Comparison of ENCODE assay signal across 25 cellular contexts in genomic region chr1:3241236-3241550, GRCh38.
"Had no signal": no experiment of that assay in that cellular context is flagged by ENCODE, and none has a peak within 500 bp of the region (broad histone marks: within the 10 kb centered on the region; RNA-seq: fewer than 3 reads in every experiment).

No MANE protein-coding gene starts in this region.

- H2AFZ ChIP-seq: parathyroid adenoma had no signal

- H3K4me3 Mint-ChIP-seq: activated B cell treated with CpG ODN at 0.5 μM for 24 hours; activated CD4-positive, alpha-beta T cell treated with anti-CD3 and anti-CD28 coated beads for 36 hours; activated naive CD8-positive, alpha-beta T cell; activated T-cell treated with anti-CD3 and anti-CD28 coated beads, Interleukin-2, amount 50 U/mL, for 4 hours; natural killer cell treated with Interleukin-12 subunit alpha and Interleukin-12 subunit beta and Interleukin-15 and Interleukin-18, amount 100 ng/mL, for 72 hours; stimulated activated effector memory CD8-positive, alpha-beta T cell treated with anti-CD3 and anti-CD28 coated beads, Interleukin-12 subunit alpha, Interleukin-12 subunit beta, amount 100 ng/mL, for 72 hours; T-helper 1 cell treated with Interleukin-12 subunit alpha and Interleukin-12 subunit beta and Interleukin-4 antibody, amounts not matched to agents 30 μg/mL and 1 μg/mL, for 36 hours had no signal

- H3K4me3 ChIP-seq: skin epidermis, uterus had no signal

- H3K27ac ChIP-seq: parathyroid adenoma, skin epidermis, uterus had no signal

- FAIRE-seq: keratinocyte had no signal

- H3K27me3 Mint-ChIP-seq: activated B cell treated with CpG ODN at 0.5 μM for 24 hours; activated CD4-positive, alpha-beta T cell treated with anti-CD3 and anti-CD28 coated beads for 36 hours; activated naive CD8-positive, alpha-beta T cell; natural killer cell treated with Interleukin-12 subunit alpha and Interleukin-12 subunit beta and Interleukin-15 and Interleukin-18, amount 100 ng/mL, for 72 hours had no signal

- H3K27me3 ChIP-seq: uterus had no signal

- H3K9me3 Mint-ChIP-seq: activated B cell treated with CpG ODN at 0.5 μM for 24 hours; activated T-cell treated with anti-CD3 and anti-CD28 coated beads, Interleukin-2, amount 50 U/mL, for 4 hours; activated T-helper 2 cell treated with anti-CD3 and anti-CD28 coated beads, Interferon-gamma antibody, Interleukin-2, Interleukin-4, amounts not matched to agents 10 μg/mL and 5 μg/mL and 100 μg/mL, durations not matched to agents 14 hours and 24 hours and 36 hours; natural killer cell treated with Interleukin-12 subunit alpha and Interleukin-12 subunit beta and Interleukin-15 and Interleukin-18, amount 100 ng/mL, for 72 hours; stimulated activated effector memory CD8-positive, alpha-beta T cell treated with anti-CD3 and anti-CD28 coated beads, Interleukin-12 subunit alpha, Interleukin-12 subunit beta, amount 100 ng/mL, for 72 hours; T-helper 1 cell treated with Interleukin-12 subunit alpha and Interleukin-12 subunit beta and Interleukin-4 antibody, amounts not matched to agents 30 μg/mL and 1 μg/mL, for 36 hours had no signal

- H3K79me2 ChIP-seq: parathyroid adenoma had no signal

- DNase-seq: activated B cell treated with CpG ODN at 0.5 μM for 24 hours; activated CD4-positive, alpha-beta T cell treated with anti-CD3 and anti-CD28 coated beads for 36 hours; activated CD4-positive, alpha-beta T cell treated with anti-CD3 and anti-CD28 coated beads, Interleukin-2, amount 50 U/mL, for 4 hours; activated CD8-positive, alpha-beta memory T cell treated with anti-CD3 and anti-CD28 coated beads for 24 hours; activated CD8-positive, alpha-beta memory T cell treated with anti-CD3 and anti-CD28 coated beads, Interleukin-2, amount 50 U/mL, for 48 hours; activated naive CD4-positive, alpha-beta T cell; activated T-cell treated with anti-CD3 and anti-CD28 coated beads, Interleukin-2, amount 50 U/mL, for 4 hours; amniotic stem cell; dermis blood vessel endothelial cell; effector CD8-positive, alpha-beta T cell; erythroblast; foreskin fibroblast; midbrain; nucleus accumbens; stimulated activated CD4-positive, alpha-beta T cell treated with anti-CD3 and anti-CD28 coated beads, Interleukin-1b, Interleukin-23, amount 100 ng/mL, for 48 hours; uterus had no signal

- ATAC-seq: activated CD4-positive, alpha-beta T cell treated with anti-CD3 and anti-CD28 coated beads for 36 hours; activated T-cell treated with anti-CD3 and anti-CD28 coated beads, Interleukin-2, amount 50 U/mL, for 4 hours; left lobe of liver; natural killer cell treated with Interleukin-12 subunit alpha and Interleukin-12 subunit beta and Interleukin-15 and Interleukin-18, amount 100 ng/mL, for 72 hours; stimulated activated effector memory CD8-positive, alpha-beta T cell treated with anti-CD3 and anti-CD28 coated beads, Interleukin-12 subunit alpha, Interleukin-12 subunit beta, amount 100 ng/mL, for 72 hours had no signal

- H3K4me1 ChIP-seq: parathyroid adenoma, uterus had no signal

- H3K36me3 Mint-ChIP-seq: activated naive CD8-positive, alpha-beta T cell; natural killer cell treated with Interleukin-12 subunit alpha and Interleukin-12 subunit beta and Interleukin-15 and Interleukin-18, amount 100 ng/mL, for 72 hours; stimulated activated effector memory CD8-positive, alpha-beta T cell treated with anti-CD3 and anti-CD28 coated beads, Interleukin-12 subunit alpha, Interleukin-12 subunit beta, amount 100 ng/mL, for 72 hours had no signal

- H3K9me3 ChIP-seq: uterus had no signal

- H3K27ac Mint-ChIP-seq: activated B cell treated with CpG ODN at 0.5 μM for 24 hours; activated CD4-positive, alpha-beta T cell treated with anti-CD3 and anti-CD28 coated beads for 36 hours; activated naive CD8-positive, alpha-beta T cell; activated T-helper 2 cell treated with anti-CD3 and anti-CD28 coated beads, Interferon-gamma antibody, Interleukin-2, Interleukin-4, amounts not matched to agents 10 μg/mL and 5 μg/mL and 100 μg/mL, durations not matched to agents 14 hours and 24 hours and 36 hours; natural killer cell treated with Interleukin-12 subunit alpha and Interleukin-12 subunit beta and Interleukin-15 and Interleukin-18, amount 100 ng/mL, for 72 hours; stimulated activated effector memory CD8-positive, alpha-beta T cell treated with anti-CD3 and anti-CD28 coated beads, Interleukin-12 subunit alpha, Interleukin-12 subunit beta, amount 100 ng/mL, for 72 hours; T-helper 1 cell treated with Interleukin-12 subunit alpha and Interleukin-12 subunit beta and Interleukin-4 antibody, amounts not matched to agents 30 μg/mL and 1 μg/mL, for 36 hours had no signal

- H3K36me3 ChIP-seq: uterus had no signal

- H3K9ac ChIP-seq: parathyroid adenoma had no signal

- H3K4me1 Mint-ChIP-seq: activated B cell treated with CpG ODN at 0.5 μM for 24 hours; activated CD4-positive, alpha-beta T cell treated with anti-CD3 and anti-CD28 coated beads for 36 hours; stimulated activated effector memory CD8-positive, alpha-beta T cell treated with anti-CD3 and anti-CD28 coated beads, Interleukin-12 subunit alpha, Interleukin-12 subunit beta, amount 100 ng/mL, for 72 hours had no signal
